Comparison of ENCODE assay signal across 1 cellular context in genomic region chr17:17994770-17995169, GRCh38.
TF ChIP-seq lines count a peak whose summit lies in the region.

No MANE protein-coding gene starts in this region.

TF ChIP-seq in IMR-90, 13 proteins besides CTCF, POLR2A, EP300 and RAD21:
- TF ChIP-seq MAZ (IDR thresholded peaks at IDR 0.05; ENCODE audit: borderline replicate concordance, low read depth, low read length) (no peak), CHD1 (IDR thresholded peaks at IDR 0.05; ENCODE audit: low read depth, low read length) (no peak), BHLHE40 (IDR thresholded peaks at IDR 0.05; ENCODE audit: low read depth, low read length) (no peak), RCOR1 (IDR thresholded peaks at IDR 0.05; ENCODE audit: insufficient replicate concordance, low read length) (no peak), MAFK (IDR thresholded peaks at IDR 0.05; ENCODE audit: low read depth, low read length) (no peak), FOS (IDR thresholded peaks at IDR 0.05; ENCODE audit: low read depth, low read length) (no peak), MXI1 (IDR thresholded peaks at IDR 0.05; ENCODE audit: borderline replicate concordance, low read depth, low read length) (no peak), CEBPB (IDR thresholded peaks at IDR 0.05; ENCODE audit: low read depth, low read length) (no peak), ELK1 (IDR thresholded peaks at IDR 0.05; ENCODE audit: borderline replicate concordance, low read depth, low read length) (no peak), USF2 (IDR thresholded peaks at IDR 0.05; ENCODE audit: low read depth, low read length) (no peak), SMC3 (IDR thresholded peaks at IDR 0.05; ENCODE audit: low read depth, low read length) (no peak), RFX5 (IDR thresholded peaks at IDR 0.05; ENCODE audit: low read depth, low read length) (no peak), NFE2L2 (IDR thresholded peaks at IDR 0.05; ENCODE audit: low read depth, low read length) (no peak)
